In the genomic region with DNA sequence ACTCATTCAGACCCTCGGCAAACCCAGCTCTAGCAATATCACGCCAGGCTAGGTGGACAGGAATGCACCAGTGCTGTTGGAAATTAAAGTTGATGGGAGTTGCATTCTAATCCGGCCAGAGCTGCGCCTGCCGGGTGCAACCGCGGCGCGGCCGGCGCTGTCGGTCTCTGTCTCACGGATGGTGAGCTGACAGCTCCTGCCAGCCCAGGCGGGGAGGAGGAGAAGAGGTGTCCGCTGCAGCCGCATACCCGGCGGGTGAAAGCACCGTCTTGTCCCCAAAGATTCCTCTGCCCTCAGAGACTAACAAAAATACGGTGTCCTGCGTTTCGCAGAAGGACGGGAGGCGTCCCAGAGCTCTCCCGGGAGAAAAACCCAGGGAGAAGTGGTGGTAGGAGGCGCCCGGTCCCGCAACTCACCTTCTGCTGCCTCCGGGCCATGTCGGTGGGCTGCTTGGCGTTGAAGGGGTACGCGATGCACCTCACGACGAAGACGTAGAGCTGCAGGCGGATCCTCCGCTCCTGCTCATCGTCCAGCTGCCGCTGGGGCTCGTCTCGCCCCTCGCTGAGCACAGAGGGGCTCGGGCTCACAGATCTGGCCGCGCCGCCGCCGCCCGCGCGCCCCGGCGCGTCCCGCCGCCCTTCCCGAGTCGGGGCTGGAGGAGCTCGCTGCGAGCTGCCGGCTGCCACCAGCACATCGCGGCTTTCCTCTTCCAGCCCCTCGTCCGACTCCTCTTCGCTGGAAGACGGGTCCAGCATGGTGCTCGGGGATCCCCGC, we compare ENCODE assay signal across 8 cellular contexts. TPM values are rescaled to one million over a fixed set of nuclear protein-coding genes. Genes with fewer than 3 reads are reported as not detected.
DNase-seq lines count a peak whose midpoint lies in the region; ATAC-seq and TF ChIP-seq lines count a peak whose summit lies in the region.

No MANE protein-coding gene starts in this region.

- H3K4me3 ChIP-seq in heart left ventricle (peak overlapping the region; percentile 63 to 91 (median 84)), trophoblast cell (ENCODE audit: low read depth, low read length) (peak overlapping the region; percentile 77)

- no peak overlapping the region for H3K18ac ChIP-seq in trophoblast cell (ENCODE audit: low read length)

- no peak overlapping the region for H3K4ac ChIP-seq in trophoblast cell (ENCODE audit: low read depth, low read length)

- no peak overlapping the region for H4K91ac ChIP-seq in trophoblast cell (ENCODE audit: low read depth, low read length)

- no peak overlapping the region for H2BK12ac ChIP-seq in trophoblast cell (ENCODE audit: low read length)

- H2AK5ac ChIP-seq in trophoblast cell (ENCODE audit: low read length): no peak overlapping the region

- H3K27me3 ChIP-seq in heart left ventricle (peaks cover 0 to 33% (median 0%) of the 10 kb centered on the region in 9 donors), trophoblast cell (ENCODE audit: insufficient read depth, low read length) (peaks cover 6% of the 10 kb centered on the region)

- no peak overlapping the region for H2BK5ac ChIP-seq in trophoblast cell (ENCODE audit: low read depth, low read length, poor library complexity)

- H3K14ac ChIP-seq in trophoblast cell (ENCODE audit: low read length): no peak overlapping the region

- no peak overlapping the region for H3K9ac ChIP-seq in trophoblast cell (ENCODE audit: low read length)

- peaks cover 0 to 35% (median 8%) of the 10 kb centered on the region in 12 donors for H3K4me1 ChIP-seq in heart left ventricle
- peaks cover 2 to 6% of the 10 kb centered on the region in 2 experiments for H3K4me1 ChIP-seq in trophoblast cell (ENCODE audit: control insufficient read depth in 1 of 2, insufficient read depth in 2 of 2, low read length in 2 of 2)

- H3K4me3 Mint-ChIP-seq in activated naive CD8-positive, alpha-beta T cell treated with anti-CD3 and anti-CD28 coated beads for 36 hours: peak overlapping the region; percentile 16

- no peaks in the 10 kb centered on the region for H3K79me2 ChIP-seq in trophoblast cell (ENCODE audit: control insufficient read depth, insufficient read depth, low read length, poor library complexity)

- H3K9me3 Mint-ChIP-seq in activated naive CD8-positive, alpha-beta T cell treated with anti-CD3 and anti-CD28 coated beads for 36 hours: no peaks in the 10 kb centered on the region

- H3K36me3 Mint-ChIP-seq in activated naive CD8-positive, alpha-beta T cell treated with anti-CD3 and anti-CD28 coated beads for 36 hours: no peaks in the 10 kb centered on the region

- H3K27ac ChIP-seq in heart left ventricle: peak overlapping the region; percentile 85 to 95 (median 91)
- no peak overlapping the region for H3K27ac ChIP-seq in trophoblast cell (ENCODE audit: low read depth, low read length)

- DNase-seq in NCI-H187 (lab: John Stamatoyannopoulos, UW): peak; percentile 51 to 65
- DNase-seq in NCI-H187 treated with DMSO at 0.1 percent for 48 hours (lab: John Stamatoyannopoulos, UW): no peak
- DNase-seq in HuH-7 (ENCODE audit: low spot score): peak; percentile 69
- peak; percentile 3 for DNase-seq in activated naive CD8-positive, alpha-beta T cell treated with anti-CD3 and anti-CD28 coated beads for 36 hours
- DNase-seq in heart left ventricle: peak; percentile 30 to 79 (median 57)
- peak; percentile 1 to 55 for DNase-seq in trophoblast cell
- no peak for DNase-seq in NAMALWA (ENCODE audit: low spot score)

- H3K23ac ChIP-seq in trophoblast cell (ENCODE audit: low read length): no peak overlapping the region

- TF ChIP-seq CTCF in heart left ventricle (IDR thresholded peaks at IDR 0.05): peak in 1 of 12 donors; percentile 17

- intact Hi-C loops in heart left ventricle (cut with DNase I): loop anchor here in 7 of 10 donors (1.0 to 10.0 kb wide), 7 partner anchors 78 to 269 kb away; no protein-coding TSS in a partner anchor

- peak overlapping the region; percentile 80 for H2AFZ ChIP-seq in trophoblast cell (ENCODE audit: insufficient read depth, low read length, poor library complexity)

- peaks cover 2% of the 10 kb centered on the region for H3K79me1 ChIP-seq in trophoblast cell (ENCODE audit: low read length)

- ATAC-seq in GM21737 (IDR thresholded peaks at IDR 0.05; ENCODE audit: unreplicated experiment): peak; percentile 23
- ATAC-seq in heart left ventricle: peak in 3 of 4 donors; percentile 43 to 63 (median 62)

- H4K8ac ChIP-seq in trophoblast cell (ENCODE audit: low read depth, low read length): no peak overlapping the region

- H4K12ac ChIP-seq in trophoblast cell (ENCODE audit: low read depth, low read length): no peak overlapping the region

- H3K36me3 ChIP-seq in heart left ventricle: no peaks in the 10 kb centered on the region
- no peaks in the 10 kb centered on the region for H3K36me3 ChIP-seq in trophoblast cell (ENCODE audit: control insufficient read depth in 1 of 2, insufficient read depth in 2 of 2, low read length in 2 of 2)

- H3K27ac Mint-ChIP-seq in activated naive CD8-positive, alpha-beta T cell treated with anti-CD3 and anti-CD28 coated beads for 36 hours: no peak overlapping the region

- TF ChIP-seq POLR2A in heart left ventricle (IDR thresholded peaks at IDR 0.05): no peak

- peaks cover 5% of the 10 kb centered on the region for H3K4me1 Mint-ChIP-seq in activated naive CD8-positive, alpha-beta T cell treated with anti-CD3 and anti-CD28 coated beads for 36 hours

- H3K27me3 Mint-ChIP-seq in activated naive CD8-positive, alpha-beta T cell treated with anti-CD3 and anti-CD28 coated beads for 36 hours: peaks cover 58% of the 10 kb centered on the region

- no peak overlapping the region for H2BK120ac ChIP-seq in trophoblast cell (ENCODE audit: insufficient read depth, low read length, poor library complexity)

- peak overlapping the region; percentile 73 for H3K4me2 ChIP-seq in trophoblast cell (ENCODE audit: low read length)

- WGBS in heart left ventricle, 4 donors: 0 to 1% (median 1%) methylated on average over 52 to 70 of the region's 70 CpGs
- no CpG with 5 or more reads among the region's 70 CpGs for WGBS in trophoblast cell (ENCODE audit: extremely low coverage, insufficient coverage, insufficient read length)

- H3K9me3 ChIP-seq in heart left ventricle (no peaks in the 10 kb centered on the region), trophoblast cell (ENCODE audit: insufficient read depth, low read depth, low read length) (no peaks in the 10 kb centered on the region)

RNA-seq across cellular contexts. Expression of a gene that starts 0.5 kb away (rescaled TPM):
- not detected for total RNA-seq in activated naive CD8-positive, alpha-beta T cell treated with anti-CD3 and anti-CD28 coated beads for 36 hours
- total RNA-seq in heart left ventricle: 10 to 100 TPM in 5 of 9 donors, 1 to 10 TPM in 4; 6.5 to 29.0 (median 10.3) TPM
- 10 to 100 TPM in 1 of 2 donors, 1 to 10 TPM in 1; 6.8 to 18.9 TPM for polyA plus RNA-seq in heart left ventricle
- 0.79 and 1.00 TPM in 2 replicates for polyA plus RNA-seq in trophoblast cell (2013)

Comparison
In these comparisons a context has a peak if more than half of its experiments do, and no peak if none do; other contexts are left out.
1. DNase-seq: peak in NCI-H187 (2 of 2), HuH-7 (single experiment), activated naive CD8-positive, alpha-beta T cell treated with anti-CD3 and anti-CD28 coated beads for 36 hours (single experiment), heart left ventricle (5 of 5) and trophoblast cell (2 of 2); none in NCI-H187 treated with DMSO at 0.1 percent for 48 hours (single experiment) and NAMALWA (single experiment).
2. RNA of a gene that starts 0.5 kb away (total RNA-seq): 6.5 to 29.0 TPM in heart left ventricle; not detected in activated naive CD8-positive, alpha-beta T cell treated with anti-CD3 and anti-CD28 coated beads for 36 hours; every median in the first group is over 4 times any median in the second.